ENCODE assay signal across 1 cellular context in genomic region chr17:18323007-18323406, GRCh38.
TF ChIP-seq lines count a peak whose summit lies in the region.

No MANE protein-coding gene starts in this region.

TF ChIP-seq in K562, 482 proteins besides CTCF, POLR2A, EP300 and RAD21:
- TF ChIP-seq TCFL5 (CRISPR knock-in tag; conservative IDR thresholded peaks at IDR 0.05) = no peak
